ENCODE assay signal across 2 cellular contexts in genomic region chr17:17812211-17813054, GRCh38.
TF ChIP-seq lines count a peak whose summit lies in the region.

No MANE protein-coding gene starts in this region.

TF ChIP-seq in HEK293, 187 proteins besides CTCF, POLR2A, EP300 and RAD21 (continued from another document and continues in another):
- TF ChIP-seq ZSCAN4 (tag by site-specific recombination; IDR thresholded peaks at IDR 0.05), result no peak
- TF ChIP-seq PATZ1 (tag by site-specific recombination; IDR thresholded peaks at IDR 0.05), result peak; percentile 43
- TF ChIP-seq ZNF561 (tag by site-specific recombination; IDR thresholded peaks at IDR 0.05; ENCODE audit: borderline replicate concordance), result no peak; the same call in 1 of the 2 replicates
- no peak for TF ChIP-seq ZNF777 (tag by site-specific recombination; IDR thresholded peaks at IDR 0.05; ENCODE audit: borderline replicate concordance)
- no peak for TF ChIP-seq ZNF610 (tag by site-specific recombination; IDR thresholded peaks at IDR 0.05; ENCODE audit: borderline replicate concordance)
- peak; percentile 80 for TF ChIP-seq ZBTB10 (tag by site-specific recombination; IDR thresholded peaks at IDR 0.05)
- TF ChIP-seq ZNF280D (tag by site-specific recombination; IDR thresholded peaks at IDR 0.05), result 0 out of 2 replicates have a peak, but pooled peaks have one; percentile 18
- TF ChIP-seq YY1 (tag by site-specific recombination; IDR thresholded peaks at IDR 0.05), result peak; percentile 78
- TF ChIP-seq TCF7L2 (IDR thresholded peaks at IDR 0.05; ENCODE audit: borderline replicate concordance, low read depth, low read length), result no peak
- no peak for TF ChIP-seq ZBTB48 (tag by site-specific recombination; IDR thresholded peaks at IDR 0.05)
- 0 out of 2 replicates have a peak, but pooled peaks have one; percentile 25 for TF ChIP-seq ZNF394 (tag by site-specific recombination; IDR thresholded peaks at IDR 0.05; ENCODE audit: borderline replicate concordance)
- TF ChIP-seq YY2 (tag by site-specific recombination; IDR thresholded peaks at IDR 0.05), result peak; percentile 69
- 0 out of 2 replicates have a peak, but pooled peaks have one; percentile 18 for TF ChIP-seq ZFP69B (tag by site-specific recombination; IDR thresholded peaks at IDR 0.05)
- TF ChIP-seq ZNF146 (tag by site-specific recombination; IDR thresholded peaks at IDR 0.05), result no peak
- peak; percentile 77; the same call in 1 of the 2 replicates for TF ChIP-seq ZNF2 (tag by site-specific recombination; IDR thresholded peaks at IDR 0.05)
- TF ChIP-seq RBAK (tag by site-specific recombination; IDR thresholded peaks at IDR 0.05), result no peak
- 0 out of 2 replicates have a peak, but pooled peaks have one; percentile 17 for TF ChIP-seq GLIS1 (tag by site-specific recombination; IDR thresholded peaks at IDR 0.05)
- peak; percentile 42; the same call in 1 of the 2 replicates for TF ChIP-seq ZSCAN30 (tag by site-specific recombination; IDR thresholded peaks at IDR 0.05)
- peak; percentile 79 for TF ChIP-seq BCL11B (tag by site-specific recombination; IDR thresholded peaks at IDR 0.05; ENCODE audit: low read depth)

TF ChIP-seq in GM12878, 131 proteins besides CTCF, POLR2A, EP300 and RAD21 (continued from another document and continues in another):
- TF ChIP-seq MLLT1 (IDR thresholded peaks at IDR 0.05) (0 out of 2 replicates have a peak, but pooled peaks have one; percentile 17), YY1 (IDR thresholded peaks at IDR 0.05; ENCODE audit: low read depth, low read length) (peak; percentile 96), E4F1 (IDR thresholded peaks at IDR 0.05; ENCODE audit: borderline replicate concordance, partially characterized antibody) (no peak), ZNF274 (IDR thresholded peaks at IDR 0.05; ENCODE audit: insufficient read depth, insufficient read length) (no peak), GATAD2B (conservative IDR thresholded peaks at IDR 0.05; ENCODE audit: low read depth) (0 out of 2 replicates have a peak, but pooled peaks have one; percentile 36), MEF2A (IDR thresholded peaks at IDR 0.05; ENCODE audit: insufficient read depth, low read depth, low read length) (no peak), ELK1 (IDR thresholded peaks at IDR 0.05; ENCODE audit: low read depth, low read length) (no peak), SMAD5 (IDR thresholded peaks at IDR 0.05; ENCODE audit: low read depth) (no peak), NBN (IDR thresholded peaks at IDR 0.05) (no peak), CHD1 (IDR thresholded peaks at IDR 0.05; ENCODE audit: low read depth, low read length) (no peak), RUNX3 (IDR thresholded peaks at IDR 0.05; ENCODE audit: low read length) (peak; percentile 14; the same call in 1 of the 2 replicates), NFIC (IDR thresholded peaks at IDR 0.05; ENCODE audit: low read depth, low read length) (no peak), SMARCA5 (IDR thresholded peaks at IDR 0.05) (0 out of 2 replicates have a peak, but pooled peaks have one; percentile 33), HDAC6 (IDR thresholded peaks at IDR 0.05; ENCODE audit: unreplicated experiment) (no peak), HCFC1 (IDR thresholded peaks at IDR 0.05; ENCODE audit: low read length) (no peak), ZBED1 (IDR thresholded peaks at IDR 0.05; ENCODE audit: borderline replicate concordance) (no peak), TCF7 (IDR thresholded peaks at IDR 0.05; ENCODE audit: borderline replicate concordance) (no peak), LARP7 (IDR thresholded peaks at IDR 0.05) (peak; percentile 23; the same call in 1 of the 2 replicates), PRDM15 (CRISPR knock-in tag; IDR thresholded peaks at IDR 0.05) (no peak), SIX5 (IDR thresholded peaks at IDR 0.05; ENCODE audit: low read depth, low read length, severe bottlenecking) (no peak), TAF1 (IDR thresholded peaks at IDR 0.05; ENCODE audit: borderline replicate concordance, low read depth, low read length) (no peak), ZBTB33 (IDR thresholded peaks at IDR 0.05) (peak; percentile 64; the same call in 1 of the 2 replicates), POLR2AphosphoS5 (IDR thresholded peaks at IDR 0.05; ENCODE audit: low read length) (no peak), TCF12 (IDR thresholded peaks at IDR 0.05; ENCODE audit: low read depth, low read length) (no peak), MEF2B (IDR thresholded peaks at IDR 0.05; ENCODE audit: partially characterized antibody, poor library complexity, severe bottlenecking) (no peak), IRF4 (IDR thresholded peaks at IDR 0.05; ENCODE audit: low read depth, low read length) (no peak), SMC3 (IDR thresholded peaks at IDR 0.05; ENCODE audit: borderline replicate concordance, low read length) (peak; percentile 95), POLR2AphosphoS2 (IDR thresholded peaks at IDR 0.05; ENCODE audit: low read depth, low read length) (no peak; the same call in 1 of the 2 replicates), NR2C2 (IDR thresholded peaks at IDR 0.05; ENCODE audit: borderline replicate concordance, control insufficient read depth, insufficient read length, low read depth) (no peak), STAT3 (IDR thresholded peaks at IDR 0.05; ENCODE audit: low read depth, low read length) (no peak), MAX (IDR thresholded peaks at IDR 0.05; ENCODE audit: low read depth, low read length) (0 out of 2 replicates have a peak, but pooled peaks have one; percentile 29), BRCA1 (IDR thresholded peaks at IDR 0.05; ENCODE audit: low read depth, low read length) (no peak), NR2F1 (conservative IDR thresholded peaks at IDR 0.05) (peak; percentile 93), SMAD1 (IDR thresholded peaks at IDR 0.05; ENCODE audit: low read depth, partially characterized antibody) (no peak), TCF3 (IDR thresholded peaks at IDR 0.05; ENCODE audit: borderline replicate concordance, insufficient read depth, low read depth, low read length) (no peak), MTA3 (IDR thresholded peaks at IDR 0.05; ENCODE audit: borderline replicate concordance, low read length) (no peak), KLF5 (IDR thresholded peaks at IDR 0.05; ENCODE audit: partially characterized antibody) (no peak), SREBF1 (IDR thresholded peaks at IDR 0.05; ENCODE audit: low read length) (no peak), NR2C1 (IDR thresholded peaks at IDR 0.05) (no peak), SRF (IDR thresholded peaks at IDR 0.05; ENCODE audit: low read depth in 2 of 2, low read length in 2 of 2) (no peak), GABPA (IDR thresholded peaks at IDR 0.05; ENCODE audit: low read depth) (no peak), CEBPB (IDR thresholded peaks at IDR 0.05; ENCODE audit: borderline replicate concordance in 1 of 2, low read depth in 2 of 2, low read length in 2 of 2) (no peak), CEBPZ (IDR thresholded peaks at IDR 0.05; ENCODE audit: low read depth, low read length) (no peak), ATF7 (IDR thresholded peaks at IDR 0.05; ENCODE audit: low read depth) (no peak), DPF2 (IDR thresholded peaks at IDR 0.05) (0 out of 2 replicates have a peak, but pooled peaks have one; percentile 20), RB1 (IDR thresholded peaks at IDR 0.05; ENCODE audit: borderline replicate concordance) (peak; percentile 69; the same call in 1 of the 2 replicates)
